1 cellular context compared by ENCODE assay signal in genomic region chr4:2792711-2793577, GRCh38.
A peak's percentile ranks its signal among the peaks of the same experiment; 100 is the strongest.
TF ChIP-seq lines count a peak whose summit lies in the region.

Gene SH3BP2, plus strand, starts transcription at chr4:2793085. Its CDS starts 27,533 bp downstream, at chr4:2820618.

TF ChIP-seq in H1, 55 proteins besides CTCF, POLR2A, EP300 and RAD21 (continued from another document):
- TF ChIP-seq SIN3A (conservative IDR thresholded peaks at IDR 0.05 in 1 of 2, IDR thresholded peaks at IDR 0.05 in 1 of 2; ENCODE audit: low read depth in 1 of 2, low read length in 2 of 2) (no peak), RBBP5 (IDR thresholded peaks at IDR 0.05; ENCODE audit: borderline replicate concordance, low read depth, low read length) (no peak), CHD1 (IDR thresholded peaks at IDR 0.05; ENCODE audit: low read depth, low read length) (no peak), SAP30 (IDR thresholded peaks at IDR 0.05; ENCODE audit: insufficient read depth, insufficient replicate concordance, low read length) (no peak), NRF1 (IDR thresholded peaks at IDR 0.05; ENCODE audit: low read depth, low read length) (no peak), GABPA (IDR thresholded peaks at IDR 0.05; ENCODE audit: borderline replicate concordance, insufficient read depth, low read length) (no peak), PHF8 (conservative IDR thresholded peaks at IDR 0.05; ENCODE audit: low read depth, low read length) (0 out of 2 replicates have a peak, but pooled peaks have one; percentile 0), KDM1A (IDR thresholded peaks at IDR 0.05; ENCODE audit: borderline replicate concordance, low read length) (no peak), MAX (IDR thresholded peaks at IDR 0.05) (peak; percentile 99), HDAC2 (IDR thresholded peaks at IDR 0.05; ENCODE audit: borderline replicate concordance in 1 of 2, low read depth in 2 of 2, low read length in 2 of 2) (no peak), TAF7 (optimal IDR thresholded peaks at IDR 0.05; ENCODE audit: borderline replicate concordance, low read depth, low read length) (no peak), EZH2 (IDR thresholded peaks at IDR 0.05; ENCODE audit: low read depth, low read length, severe bottlenecking) (no peak), E2F6 (IDR thresholded peaks at IDR 0.05) (peak; percentile 98)
